In genomic region chr3:195076981-195077610, GRCh38 we compare ENCODE assay signal across 20 cellular contexts.
DNase-seq lines count a peak whose midpoint lies in the region; ATAC-seq and TF ChIP-seq lines count a peak whose summit lies in the region.
"Had no signal": no experiment of that assay in that cellular context is flagged by ENCODE, and none has a peak within 500 bp of the region (broad histone marks: within the 10 kb centered on the region; RNA-seq: fewer than 3 reads in every experiment).

No MANE protein-coding gene starts in this region.

- TF ChIP-seq POLR2A in spleen (IDR thresholded peaks at IDR 0.05) = no peak

- BruUV-seq in Panc1 (replicated peaks; lab: Mats Ljungman, UMichigan) = no TSS peak

- no peaks in the 10 kb centered on the region for H3K36me3 ChIP-seq in heart right ventricle
- no peaks in the 10 kb centered on the region for H3K36me3 ChIP-seq in Panc1 (ENCODE audit: control insufficient read depth, insufficient read depth, low read length)
- no peaks in the 10 kb centered on the region for H3K36me3 ChIP-seq in lower lobe of right lung
- H3K36me3 ChIP-seq in spleen = peaks cover 0 to under 1% (median 0%) of the 10 kb centered on the region in 6 donors

- CTCF ChIA-PET in Panc1 (lab: Charles Lee) = no interaction called here

- POLR2A ChIA-PET in Panc1 (lab: Charles Lee) = no interaction called here

- H3K9me3 ChIP-seq in heart right ventricle = no peaks in the 10 kb centered on the region
- H3K9me3 ChIP-seq in Panc1 (ENCODE audit: control insufficient read depth, insufficient read depth, low read depth, low read length) = no peaks in the 10 kb centered on the region
- H3K9me3 ChIP-seq in lower lobe of right lung = no peaks in the 10 kb centered on the region
- no peaks in the 10 kb centered on the region for H3K9me3 ChIP-seq in spleen
- H3K9me3 ChIP-seq: A549, SK-N-SH had no signal

- H3K27me3 ChIP-seq in heart right ventricle (no peaks in the 10 kb centered on the region), Panc1 (ENCODE audit: control insufficient read depth, insufficient read depth, low read length) (no peaks in the 10 kb centered on the region), lower lobe of right lung (ENCODE audit: low read depth) (no peaks in the 10 kb centered on the region), spleen (replicated peaks in 1 of 7) (no peaks in the 10 kb centered on the region)

- H3K27ac ChIP-seq in heart right ventricle (no peak overlapping the region), Panc1 (ENCODE audit: low read length) (0 out of 2 replicates have a peak overlapping the region, but pooled peaks have one; percentile 15), lower lobe of right lung (no peak overlapping the region), spleen (no peak overlapping the region)
- H3K27ac ChIP-seq: A549, C4-2B, HL-60 had no signal

- no peak for TF ChIP-seq CTCF in heart right ventricle (IDR thresholded peaks at IDR 0.05)
- TF ChIP-seq CTCF in Panc1 (IDR thresholded peaks at IDR 0.05) = no peak
- TF ChIP-seq CTCF in lower lobe of right lung (IDR thresholded peaks at IDR 0.05) = no peak
- no peak for TF ChIP-seq CTCF in spleen (IDR thresholded peaks at IDR 0.05 in 8 of 11, conservative IDR thresholded peaks at IDR 0.05 in 3 of 11)

- H3K4me1 ChIP-seq in heart right ventricle (peaks cover 15 to 36% (median 30%) of the 10 kb centered on the region in 9 donors), Panc1 (ENCODE audit: control insufficient read depth, insufficient read depth, low read length) (peaks cover 28% of the 10 kb centered on the region), lower lobe of right lung (peaks cover 28% of the 10 kb centered on the region), spleen (peaks cover 0 to 77% (median 39%) of the 10 kb centered on the region in 6 donors)
- H3K4me1 ChIP-seq: A549 had no signal

- in situ Hi-C loops in Panc1 (cut with HindIII; ENCODE audit: low pct_unique_long_range_greater_than_20kb, low sequenced_read_pairs) = no loop called here

- H3K4me3 ChIP-seq in heart right ventricle (no peak overlapping the region), Panc1 (ENCODE audit: low read depth in 2 of 2, low read length in 2 of 2) (no peak overlapping the region), lower lobe of right lung (no peak overlapping the region), spleen (no peak overlapping the region)
- H3K4me3 ChIP-seq: A549 had no signal

- ATAC-seq in left ventricle myocardium superior (no peak), heart right ventricle (no peak), Panc1 (no peak), lower lobe of right lung (no peak), GM21737 (IDR thresholded peaks at IDR 0.05; ENCODE audit: unreplicated experiment) (no peak), HG02763 (IDR thresholded peaks at IDR 0.05; ENCODE audit: unreplicated experiment) (no peak)
- ATAC-seq: A549 had no signal

- 90 to 96% methylated on average over 11 of the region's 11 CpGs for WGBS in heart right ventricle, 2 donors
- WGBS in spleen, 5 donors = 86 to 97% (median 92%) methylated on average over 5 to 11 of the region's 11 CpGs

- DNase-seq in left ventricle myocardium superior (peak; percentile 15), heart right ventricle (no peak), Panc1 (ENCODE audit: low read depth, low spot score) (no peak), lower lobe of right lung (peak; percentile 25), spleen (peak; percentile 67), NCI-H1436 (lab: John Stamatoyannopoulos, UW) (no peak)
- DNase-seq: DMS79, H7, Kasumi-1, MM.1S, NCI-H1092, NCI-H146, NCI-H2081 treated with DMSO at 0.1 percent for 48 hours, SHP77 treated with DMSO at 0.1 percent for 48 hours had no signal

- intact Hi-C loops in left ventricle myocardium superior (cut with micrococcal nuclease) (no loop called here), heart right ventricle (cut with DNase I) (no loop called here), Panc1 (cut with micrococcal nuclease; ENCODE audit: unreplicated experiment) (no loop called here), lower lobe of right lung (cut with DNase I) (no loop called here), spleen (cut with DNase I; ENCODE audit: low total_unique reads) (no loop called here)

Comparison
In these comparisons a context has a peak if more than half of its experiments do, and no peak if none do; other contexts are left out.
1. DNase-seq: peak in left ventricle myocardium superior (single experiment), lower lobe of right lung (single experiment) and spleen (single experiment); none in heart right ventricle (0 of 2), Panc1 (single experiment) and NCI-H1436 (single experiment).